ENCODE assay signal across 22 cellular contexts in the genomic region with DNA sequence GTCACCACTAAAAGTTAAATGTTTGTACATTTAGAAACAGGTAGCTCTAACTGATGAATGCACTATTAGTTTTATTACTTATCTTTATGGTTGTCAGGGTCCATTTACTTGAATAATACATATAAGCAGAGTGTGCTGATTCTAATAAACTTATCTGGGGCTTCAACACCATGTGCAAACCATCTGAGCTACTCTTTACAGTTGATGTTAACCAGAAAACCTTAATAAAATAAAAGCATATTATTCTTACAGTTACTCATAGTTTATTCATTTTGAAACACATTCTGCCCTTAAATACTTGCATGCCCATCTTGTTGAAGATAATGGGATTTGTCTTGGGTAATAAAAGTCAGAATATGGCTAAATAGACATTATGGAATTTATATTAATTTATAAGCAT.
DNase-seq lines count a peak whose midpoint lies in the region; ATAC-seq, FAIRE-seq and TF ChIP-seq lines count a peak whose summit lies in the region.
"Had no signal": no experiment of that assay in that cellular context is flagged by ENCODE, and none has a peak within 500 bp of the region (broad histone marks: within the 10 kb centered on the region; RNA-seq: fewer than 3 reads in every experiment).

No MANE protein-coding gene starts in this region.

- H3K4me2 ChIP-seq in astrocyte (ENCODE audit: low read length): no peak overlapping the region
- H3K4me2 ChIP-seq: BLaER1, GM23338 had no signal

- no peaks in the 10 kb centered on the region for H3K9me3 Mint-ChIP-seq in astrocyte (ENCODE audit: unreplicated experiment)
- H3K9me3 Mint-ChIP-seq: CD14-positive monocyte, GM23338 had no signal

- FAIRE-seq in astrocyte (lab: Jason Lieb, UNC): no peak
- FAIRE-seq: A204.1, GM12892, GM18507, HTR-8/SVneo had no signal

- no peaks in the 10 kb centered on the region for H3K27me3 ChIP-seq in astrocyte (ENCODE audit: insufficient read depth, low read length)
- H3K27me3 ChIP-seq: BLaER1 had no signal

- DNase-seq in SK-N-DZ (ENCODE audit: low spot score) (peak; percentile 75), astrocyte (ENCODE audit: low read depth) (peak; percentile 37), non-pigmented ciliary epithelial cell (ENCODE audit: low read depth) (peak; percentile 23), hippocampal formation (lab: John Stamatoyannopoulos, UW) (no peak), NCI-H2107 (lab: John Stamatoyannopoulos, UW) (no peak)
- DNase-seq in activated CD8-positive, alpha-beta memory T cell treated with anti-CD3 and anti-CD28 coated beads for 24 hours: no peak
- DNase-seq: ACHN; CD4-positive, alpha-beta memory T cell; DMS153; DMS79; GDM1; H7; HFFc6 had no signal

- no peak overlapping the region for H3K27ac Mint-ChIP-seq in astrocyte (ENCODE audit: unreplicated experiment)
- H3K27ac Mint-ChIP-seq: CD14-positive monocyte; CD4-positive, alpha-beta memory T cell; GM23338; HFFc6 had no signal

- no peaks in the 10 kb centered on the region for H3K4me1 Mint-ChIP-seq in astrocyte (ENCODE audit: low read depth, unreplicated experiment)
- H3K4me1 Mint-ChIP-seq: CD14-positive monocyte; CD4-positive, alpha-beta memory T cell; GM23338 had no signal

- no peak overlapping the region for H3K9ac ChIP-seq in astrocyte (ENCODE audit: low read length)
- H3K9ac ChIP-seq: BLaER1 had no signal

- no peaks in the 10 kb centered on the region for H4K20me1 ChIP-seq in astrocyte (ENCODE audit: insufficient read depth, low read length)
- H4K20me1 ChIP-seq: BLaER1 had no signal

- H3K36me3 Mint-ChIP-seq in astrocyte (ENCODE audit: low read depth, unreplicated experiment): no peaks in the 10 kb centered on the region
- H3K36me3 Mint-ChIP-seq: CD14-positive monocyte; CD4-positive, alpha-beta memory T cell had no signal

- no peak overlapping the region for H3K4me3 Mint-ChIP-seq in astrocyte (ENCODE audit: unreplicated experiment)
- H3K4me3 Mint-ChIP-seq: CD14-positive monocyte; CD4-positive, alpha-beta memory T cell; GM23338; HFFc6 had no signal

- no peaks in the 10 kb centered on the region for H3K79me2 ChIP-seq in astrocyte (ENCODE audit: insufficient read depth, low read length)

- H3K27ac ChIP-seq in astrocyte (ENCODE audit: low read depth, low read length): no peak overlapping the region
- H3K27ac ChIP-seq: BLaER1 had no signal

- no peaks in the 10 kb centered on the region for H3K9me3 ChIP-seq in astrocyte (ENCODE audit: insufficient read depth, low read depth, low read length)
- H3K9me3 ChIP-seq: BLaER1 had no signal

- no peaks in the 10 kb centered on the region for H3K36me3 ChIP-seq in astrocyte (ENCODE audit: insufficient read depth, low read length)
- H3K36me3 ChIP-seq: BLaER1 had no signal

- H3K4me3 ChIP-seq in astrocyte (ENCODE audit: insufficient read depth, low read depth, low read length): no peak overlapping the region
- H3K4me3 ChIP-seq: BLaER1, GM23338 had no signal

- no peak for ATAC-seq in HG03039 (IDR thresholded peaks at IDR 0.05; ENCODE audit: unreplicated experiment)
- ATAC-seq: GM23338, HCT116 had no signal

- no peak for TF ChIP-seq CTCF in astrocyte (IDR thresholded peaks at IDR 0.05; ENCODE audit: insufficient read depth, low read depth, low read length)

- H3K4me1 ChIP-seq in astrocyte (ENCODE audit: insufficient read depth, low read length): no peaks in the 10 kb centered on the region
- H3K4me1 ChIP-seq: BLaER1 had no signal

- H2AFZ ChIP-seq in astrocyte (ENCODE audit: low read depth, low read length): no peak overlapping the region
- H2AFZ ChIP-seq: GM23338 had no signal

- no peaks in the 10 kb centered on the region for H3K27me3 Mint-ChIP-seq in astrocyte (ENCODE audit: low read depth, unreplicated experiment)
- H3K27me3 Mint-ChIP-seq: CD4-positive, alpha-beta memory T cell had no signal

Comparison
In these comparisons a context has a peak if more than half of its experiments do, and no peak if none do; other contexts are left out.
1. DNase-seq: peak in SK-N-DZ (single experiment), astrocyte (single experiment) and non-pigmented ciliary epithelial cell (single experiment); none in activated CD8-positive, alpha-beta memory T cell treated with anti-CD3 and anti-CD28 coated beads for 24 hours (single experiment), hippocampal formation (0 of 2) and NCI-H2107 (single experiment).